Comparison of ENCODE assay signal across 8 cellular contexts in genomic region chr15:43330780-43331086, GRCh38. TPM values are rescaled to one million over a fixed set of nuclear protein-coding genes. Genes with fewer than 3 reads are reported as not detected.
DNase-seq lines count a peak whose midpoint lies in the region; ATAC-seq and TF ChIP-seq lines count a peak whose summit lies in the region.

No MANE protein-coding gene starts in this region.

- peak overlapping the region; percentile 97 for H3K27ac Mint-ChIP-seq in activated T-helper 2 cell treated with anti-CD3 and anti-CD28 coated beads, Interferon-gamma antibody, Interleukin-2, Interleukin-4, amounts not matched to agents 10 μg/mL and 5 μg/mL and 100 μg/mL, durations not matched to agents 14 hours and 24 hours and 36 hours

- peaks cover 36% of the 10 kb centered on the region for H3K4me1 Mint-ChIP-seq in activated T-helper 2 cell treated with anti-CD3 and anti-CD28 coated beads, Interferon-gamma antibody, Interleukin-2, Interleukin-4, amounts not matched to agents 10 μg/mL and 5 μg/mL and 100 μg/mL, durations not matched to agents 14 hours and 24 hours and 36 hours (ENCODE audit: low read depth)

- TF ChIP-seq CTCF in liver (IDR thresholded peaks at IDR 0.05; ENCODE audit: low read depth, low read length, missing input control) = no peak
- no peak for TF ChIP-seq CTCF in upper lobe of left lung (IDR thresholded peaks at IDR 0.05)

- H3K36me3 ChIP-seq in liver (ENCODE audit: control insufficient read depth in 4 of 4, insufficient read depth in 3 of 4, low read depth in 1 of 4, low read length in 3 of 4) = peaks cover 0 to 3% (median under 1%) of the 10 kb centered on the region in 4 donors
- H3K36me3 ChIP-seq in upper lobe of left lung = peaks cover 0 to 6% (median 0%) of the 10 kb centered on the region in 4 donors

- no peak for TF ChIP-seq POLR2A in upper lobe of left lung (IDR thresholded peaks at IDR 0.05)

- H3K27ac ChIP-seq in liver (ENCODE audit: low read depth in 1 of 2, low read length in 2 of 2) = peak overlapping the region; percentile 95 to 96
- peak overlapping the region; percentile 91 to 95 (median 94) for H3K27ac ChIP-seq in upper lobe of left lung

- H3K9me3 ChIP-seq in liver (ENCODE audit: control insufficient read depth in 4 of 4, low read length in 3 of 4) (no peaks in the 10 kb centered on the region), upper lobe of left lung (no peaks in the 10 kb centered on the region)

- intact Hi-C loops in activated T-helper 2 cell treated with anti-CD3 and anti-CD28 coated beads, Interferon-gamma antibody, Interleukin-2, Interleukin-4, amounts not matched to agents 10 μg/mL and 5 μg/mL and 100 μg/mL, durations not matched to agents 14 hours and 24 hours and 36 hours (cut with micrococcal nuclease) = loop anchor here (1.0 kb wide), 1 partner anchor 180 kb away; no protein-coding TSS in a partner anchor

- WGBS in liver = 5% methylated on average over 7 of the region's 7 CpGs
- 6 to 10% methylated on average over 3 to 7 of the region's 7 CpGs for WGBS in upper lobe of left lung, 2 donors

- no peak for TF ChIP-seq EP300 in upper lobe of left lung (IDR thresholded peaks at IDR 0.05)

- peak overlapping the region; percentile 91 for H3K4me3 Mint-ChIP-seq in activated T-helper 2 cell treated with anti-CD3 and anti-CD28 coated beads, Interferon-gamma antibody, Interleukin-2, Interleukin-4, amounts not matched to agents 10 μg/mL and 5 μg/mL and 100 μg/mL, durations not matched to agents 14 hours and 24 hours and 36 hours (ENCODE audit: low read depth)

- H3K27me3 ChIP-seq in liver (ENCODE audit: control insufficient read depth in 4 of 4, insufficient read depth in 4 of 4, low read length in 3 of 4) (no peaks in the 10 kb centered on the region), upper lobe of left lung (no peaks in the 10 kb centered on the region)

- no peaks in the 10 kb centered on the region for H3K9me3 Mint-ChIP-seq in activated T-helper 2 cell treated with anti-CD3 and anti-CD28 coated beads, Interferon-gamma antibody, Interleukin-2, Interleukin-4, amounts not matched to agents 10 μg/mL and 5 μg/mL and 100 μg/mL, durations not matched to agents 14 hours and 24 hours and 36 hours

- ATAC-seq in GM19035 (IDR thresholded peaks at IDR 0.05; ENCODE audit: unreplicated experiment) (peak; percentile 17), HG02973 (IDR thresholded peaks at IDR 0.05; ENCODE audit: unreplicated experiment) (peak; percentile 13), upper lobe of left lung (ENCODE audit: low FRiP score in 2 of 2) (peak in 1 of 2 donors; percentile 15)

- peaks cover 5 to 25% (median 13%) of the 10 kb centered on the region in 4 donors for H3K4me1 ChIP-seq in liver (ENCODE audit: control insufficient read depth in 4 of 4, insufficient read depth in 4 of 4, low read length in 3 of 4)
- peaks cover 14 to 25% (median 23%) of the 10 kb centered on the region in 4 donors for H3K4me1 ChIP-seq in upper lobe of left lung

- H3K9ac ChIP-seq in liver (ENCODE audit: low read depth in 1 of 2, low read length in 2 of 2) = peak overlapping the region; percentile 34 to 61

- no peaks in the 10 kb centered on the region for H3K27me3 Mint-ChIP-seq in activated T-helper 2 cell treated with anti-CD3 and anti-CD28 coated beads, Interferon-gamma antibody, Interleukin-2, Interleukin-4, amounts not matched to agents 10 μg/mL and 5 μg/mL and 100 μg/mL, durations not matched to agents 14 hours and 24 hours and 36 hours (ENCODE audit: low read depth)

- TF ChIP-seq RAD21 in liver (IDR thresholded peaks at IDR 0.05) = no peak

- peaks cover 57% of the 10 kb centered on the region for H3K36me3 Mint-ChIP-seq in activated T-helper 2 cell treated with anti-CD3 and anti-CD28 coated beads, Interferon-gamma antibody, Interleukin-2, Interleukin-4, amounts not matched to agents 10 μg/mL and 5 μg/mL and 100 μg/mL, durations not matched to agents 14 hours and 24 hours and 36 hours (ENCODE audit: low read depth)

- H3K4me3 ChIP-seq in liver (ENCODE audit: low read depth in 1 of 3, low read length in 3 of 3) (peak overlapping the region; percentile 71 to 96 (median 82)), upper lobe of left lung (peak overlapping the region; percentile 60 to 89 (median 82))

- no peak for DNase-seq in activated T-helper 2 cell treated with anti-CD3 and anti-CD28 coated beads, Interferon-gamma antibody, Interleukin-2, Interleukin-4, amounts not matched to agents 10 μg/mL and 5 μg/mL and 100 μg/mL, durations not matched to agents 14 hours and 24 hours and 36 hours (ENCODE audit: low spot score)
- DNase-seq in upper lobe of left lung (no peak), C1 segment of cervical spinal cord (lab: John Stamatoyannopoulos, UW) (no peak), NCI-H2107 (lab: John Stamatoyannopoulos, UW) (no peak), SW 1271 (lab: John Stamatoyannopoulos, UW) (no peak)

TF ChIP-seq in liver, 16 proteins besides CTCF, POLR2A, EP300 and RAD21 (continues in another document):
- TF ChIP-seq EGR1 (IDR thresholded peaks at IDR 0.05; ENCODE audit: low read depth in 2 of 2) (no peak), MAX (IDR thresholded peaks at IDR 0.05) (peak; percentile 9), REST (IDR thresholded peaks at IDR 0.05) (peak; percentile 8), JUND (IDR thresholded peaks at IDR 0.05) (peak in 1 of 2 donors; percentile 23), ATF3 (IDR thresholded peaks at IDR 0.05) (no peak), FOXA2 (IDR thresholded peaks at IDR 0.05) (no peak), RXRA (IDR thresholded peaks at IDR 0.05) (no peak), YY1 (IDR thresholded peaks at IDR 0.05) (no peak), NR2F2 (IDR thresholded peaks at IDR 0.05) (peak; percentile 2), GABPA (IDR thresholded peaks at IDR 0.05 in 1 of 2, conservative IDR thresholded peaks at IDR 0.05 in 1 of 2) (peak in 1 of 2 donors; percentile 42), HNF4A (conservative IDR thresholded peaks at IDR 0.05) (no peak), HNF4G (IDR thresholded peaks at IDR 0.05) (no peak)

RNA-seq across cellular contexts. Expression of gene LCMT2, which starts 0.4 kb away (rescaled TPM):
- total RNA-seq in activated T-helper 2 cell treated with anti-CD3 and anti-CD28 coated beads, Interferon-gamma antibody, Interleukin-2, Interleukin-4, amounts not matched to agents 10 μg/mL and 5 μg/mL and 100 μg/mL, durations not matched to agents 14 hours and 24 hours and 36 hours = 15.7 and 16.8 TPM in 2 replicates
- total RNA-seq in liver (1 to 10 TPM; 4.0 to 4.3 TPM), upper lobe of left lung (1 to 10 TPM; 1.0 to 8.2 (median 6.3) TPM)
- polyA plus RNA-seq in liver = 1 to 10 TPM; 3.1 to 3.7 TPM

RNA-seq across cellular contexts. Expression of gene TGM7, which starts 28.7 kb away (rescaled TPM):
- not detected in 2 replicates for total RNA-seq in activated T-helper 2 cell treated with anti-CD3 and anti-CD28 coated beads, Interferon-gamma antibody, Interleukin-2, Interleukin-4, amounts not matched to agents 10 μg/mL and 5 μg/mL and 100 μg/mL, durations not matched to agents 14 hours and 24 hours and 36 hours
- total RNA-seq in liver (not detected), upper lobe of left lung (not detected)
- polyA plus RNA-seq in liver = not detected

RNA-seq across cellular contexts. Expression of gene ZSCAN29, which starts 40.1 kb away (rescaled TPM):
- total RNA-seq in activated T-helper 2 cell treated with anti-CD3 and anti-CD28 coated beads, Interferon-gamma antibody, Interleukin-2, Interleukin-4, amounts not matched to agents 10 μg/mL and 5 μg/mL and 100 μg/mL, durations not matched to agents 14 hours and 24 hours and 36 hours = 31.4 and 33.1 TPM in 2 replicates
- total RNA-seq in liver (10 to 100 TPM; 13.4 to 15.6 TPM), upper lobe of left lung (10 to 100 TPM; 23.9 to 63.9 (median 24.7) TPM)
- polyA plus RNA-seq in liver = 1 to 10 TPM; 4.1 to 5.8 TPM

RNA-seq across cellular contexts. Expression of gene TUBGCP4, which starts 40.2 kb away (rescaled TPM):
- total RNA-seq in activated T-helper 2 cell treated with anti-CD3 and anti-CD28 coated beads, Interferon-gamma antibody, Interleukin-2, Interleukin-4, amounts not matched to agents 10 μg/mL and 5 μg/mL and 100 μg/mL, durations not matched to agents 14 hours and 24 hours and 36 hours = 40.9 and 48.2 TPM in 2 replicates
- total RNA-seq in liver = 10 to 100 TPM; 17.1 to 20.5 TPM
- polyA plus RNA-seq in liver = 1 to 10 TPM; 4.6 to 7.7 TPM
- 10 to 100 TPM in 5 of 6 donors, 1 to 10 TPM in 1; 5.2 to 20.2 (median 17.0) TPM for total RNA-seq in upper lobe of left lung
